In genomic region chr3:195441051-195441450, GRCh38 we compare ENCODE assay signal across 10 cellular contexts. TPM values are rescaled to one million over a fixed set of nuclear protein-coding genes. Genes with fewer than 3 reads are reported as not detected.
DNase-seq lines count a peak whose midpoint lies in the region; TF ChIP-seq lines count a peak whose summit lies in the region.
"Had no signal": no experiment of that assay in that cellular context is flagged by ENCODE, and none has a peak within 500 bp of the region (broad histone marks: within the 10 kb centered on the region; RNA-seq: fewer than 3 reads in every experiment).

No MANE protein-coding gene starts in this region.

- TF ChIP-seq CTCF in GM12875 (IDR thresholded peaks at IDR 0.05; ENCODE audit: borderline replicate concordance, insufficient read depth, low read depth, low read length) (no peak), VCaP (conservative IDR thresholded peaks at IDR 0.05) (no peak), fibroblast of the aortic adventitia (IDR thresholded peaks at IDR 0.05; ENCODE audit: insufficient read depth, low read length) (no peak)

- H3K27ac ChIP-seq in VCaP (peak overlapping the region; percentile 89), skin epidermis (peak overlapping the region in 12 of 21 experiments; percentile 91 to 100 (median 97))

- DNase-seq in fibroblast of the aortic adventitia (ENCODE audit: low read depth) (peak; percentile 34), KG1 (lab: John Stamatoyannopoulos, UW) (no peak), amygdala (lab: John Stamatoyannopoulos, UW) (no peak), EL (no peak)
- DNase-seq in stimulated activated CD4-positive, alpha-beta T cell treated with anti-CD3 and anti-CD28 coated beads, Interleukin-1b, Interleukin-23, amount 100 ng/mL, for 48 hours: no peak
- DNase-seq: cerebellar nuclear complex, NCI-H748 treated with DMSO at 0.1 percent for 48 hours had no signal

- peak overlapping the region; percentile 98 for H3K4me3 ChIP-seq in GM12875 (ENCODE audit: low read depth, low read length)
- H3K4me3 ChIP-seq in fibroblast of the aortic adventitia (ENCODE audit: low read depth, low read length): peak overlapping the region; percentile 92
- peak overlapping the region in 6 of 7 experiments; percentile 82 to 97 (median 88) for H3K4me3 ChIP-seq in skin epidermis

RNA-seq across cellular contexts. Expression of gene ACAP2, which starts 1.8 kb away (rescaled TPM):
- total RNA-seq in fibroblast of the aortic adventitia (ENCODE audit: low replicate concordance): 92.3 and 113 TPM in 2 replicates
